Comparison of ENCODE assay signal across 9 cellular contexts in genomic region chr16:85220125-85220839, GRCh38.
DNase-seq lines count a peak whose midpoint lies in the region; ATAC-seq and TF ChIP-seq lines count a peak whose summit lies in the region.
"Had no signal": no experiment of that assay in that cellular context is flagged by ENCODE, and none has a peak within 500 bp of the region (broad histone marks: within the 10 kb centered on the region; RNA-seq: fewer than 3 reads in every experiment).

No MANE protein-coding gene starts in this region.

- TF ChIP-seq RAD21 in Ishikawa (IDR thresholded peaks at IDR 0.05; ENCODE audit: low read depth): no peak

- peak overlapping the region; percentile 18 for H3K4me3 ChIP-seq in retinal pigment epithelial cell (ENCODE audit: low read length)
- H3K4me3 ChIP-seq: K562 had no signal

- intact Hi-C loops in Right ventricle myocardium superior (cut with DNase I): no loop called here

- ATAC-seq in Right ventricle myocardium superior (ENCODE audit: poor library complexity) (peak; percentile 92), HG02759 (IDR thresholded peaks at IDR 0.05; ENCODE audit: unreplicated experiment) (no peak), HG02938 (IDR thresholded peaks at IDR 0.05; ENCODE audit: unreplicated experiment) (no peak)
- ATAC-seq: K562 had no signal

- no peak for TF ChIP-seq CTCF in retinal pigment epithelial cell (conservative IDR thresholded peaks at IDR 0.05; ENCODE audit: low read depth, low read length)

- DNase-seq in T1000 (lab: John Stamatoyannopoulos, UW): peak; percentile 31
- DNase-seq in Right ventricle myocardium superior: peak; percentile 84
- DNase-seq in retinal pigment epithelial cell (ENCODE audit: low read depth): no peak
- DNase-seq in cortex of kidney (lab: John Stamatoyannopoulos, UW): no peak
- no peak for DNase-seq in activated CD8-positive, alpha-beta memory T cell treated with anti-CD3 and anti-CD28 coated beads, Interleukin-2, amount 50 U/mL, for 4 hours

- peak; percentile 74 for TF ChIP-seq EP300 in Ishikawa (IDR thresholded peaks at IDR 0.05; ENCODE audit: borderline replicate concordance)

TF ChIP-seq in Ishikawa, 13 proteins besides CTCF, POLR2A, EP300 and RAD21:
- TF ChIP-seq NFIC (IDR thresholded peaks at IDR 0.05): peak; percentile 97
- TF ChIP-seq REST (IDR thresholded peaks at IDR 0.05; ENCODE audit: low read depth): no peak
- TF ChIP-seq TAF1 (IDR thresholded peaks at IDR 0.05; ENCODE audit: low read depth): peak; percentile 38; the same call in 1 of the 2 replicates
- peak; percentile 34; the same call in 1 of the 2 replicates for TF ChIP-seq FOXM1 (IDR thresholded peaks at IDR 0.05; ENCODE audit: borderline replicate concordance, low read depth)
- TF ChIP-seq CREB1 (IDR thresholded peaks at IDR 0.05; ENCODE audit: low read depth): no peak
- peak; percentile 80 for TF ChIP-seq MAX (IDR thresholded peaks at IDR 0.05)
- TF ChIP-seq ZBTB7A (IDR thresholded peaks at IDR 0.05; ENCODE audit: low read depth): peak; percentile 91
- no peak for TF ChIP-seq USF1 (IDR thresholded peaks at IDR 0.05)
- TF ChIP-seq TCF12 (IDR thresholded peaks at IDR 0.05; ENCODE audit: low read depth): peak; percentile 91
- TF ChIP-seq CEBPB (IDR thresholded peaks at IDR 0.05): 0 out of 2 replicates have a peak, but pooled peaks have one; percentile 11
- no peak for TF ChIP-seq YY1 (IDR thresholded peaks at IDR 0.05; ENCODE audit: low read depth)
TF ChIP-seq in Ishikawa: peak in this region for 7.

Comparison
In these comparisons a context has a peak if more than half of its experiments do, and no peak if none do; other contexts are left out.
1. DNase-seq: peak in T1000 (single experiment) and Right ventricle myocardium superior (single experiment); none in retinal pigment epithelial cell (single experiment), cortex of kidney (single experiment) and activated CD8-positive, alpha-beta memory T cell treated with anti-CD3 and anti-CD28 coated beads, Interleukin-2, amount 50 U/mL, for 4 hours (single experiment).